ENCODE assay signal across 15 cellular contexts in the genomic region with DNA sequence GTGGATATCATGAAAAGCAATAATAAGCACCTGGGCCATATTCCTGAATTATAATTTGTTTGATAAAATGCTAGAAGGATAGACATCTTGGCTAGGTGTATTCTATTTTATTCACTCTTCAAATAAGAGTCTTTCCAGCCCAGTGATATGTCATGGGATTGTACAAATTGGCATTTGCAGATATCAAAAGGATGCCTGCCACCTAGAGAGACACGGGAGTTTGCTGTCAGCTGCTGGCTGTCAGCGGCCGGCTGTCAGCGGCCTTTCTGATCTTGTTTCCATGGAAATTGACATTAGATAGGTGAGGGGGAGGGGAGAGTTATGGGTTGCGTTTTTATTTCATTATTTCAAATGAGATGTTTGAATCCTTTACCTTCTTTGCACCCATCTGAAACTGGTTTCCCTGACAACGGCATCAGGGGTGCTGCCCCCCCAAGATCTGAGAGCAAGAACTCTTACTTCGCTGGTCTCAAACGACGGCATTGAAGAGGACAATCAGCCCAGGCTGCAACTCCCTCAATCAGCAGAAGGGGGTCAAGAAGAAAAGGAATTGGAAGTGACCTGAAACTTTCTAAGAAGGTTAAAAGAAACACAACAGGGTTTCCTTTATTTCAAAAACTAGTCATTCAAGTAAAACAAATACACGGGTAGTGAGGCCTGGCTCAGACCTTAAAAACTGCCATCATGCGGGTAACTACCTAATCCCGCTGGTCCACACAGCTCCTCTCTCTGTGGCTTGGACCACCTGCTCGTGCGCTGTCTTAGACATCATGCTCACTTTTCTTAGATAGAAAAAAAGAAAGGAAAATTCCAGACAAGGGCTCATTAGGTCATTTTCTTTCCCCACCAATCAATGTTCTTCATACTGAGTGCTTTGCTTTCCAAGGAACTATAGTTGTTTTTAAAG.
"Had no signal": no experiment of that assay in that cellular context is flagged by ENCODE, and none has a peak within 500 bp of the region (broad histone marks: within the 10 kb centered on the region; RNA-seq: fewer than 3 reads in every experiment).

No MANE protein-coding gene starts in this region.

- H3K4me1 Mint-ChIP-seq: activated CD4-positive, alpha-beta T cell treated with anti-CD3 and anti-CD28 coated beads for 36 hours; activated CD8-positive, alpha-beta memory T cell treated with anti-CD3 and anti-CD28 coated beads, Interleukin-2, amount 10 ng/mL, durations not matched to agents 7 days and 5 days; stimulated activated effector memory CD8-positive, alpha-beta T cell treated with anti-CD3 and anti-CD28 coated beads, Interleukin-12 subunit alpha, Interleukin-12 subunit beta, amount 100 ng/mL, for 72 hours had no signal

- H3K9me3 ChIP-seq: esophagus muscularis mucosa, pancreas, thoracic aorta had no signal

- H3K9me3 Mint-ChIP-seq: activated CD4-positive, alpha-beta memory T cell treated with anti-CD3 and anti-CD28 coated beads for 36 hours; activated naive CD4-positive, alpha-beta T cell treated with anti-CD3 and anti-CD28 coated beads for 36 hours; activated T-helper 2 cell treated with anti-CD3 and anti-CD28 coated beads, Interferon-gamma antibody, Interleukin-2, Interleukin-4, amounts not matched to agents 10 μg/mL and 5 μg/mL and 100 μg/mL, durations not matched to agents 14 hours and 24 hours and 36 hours; natural killer cell treated with Interleukin-12 subunit alpha and Interleukin-12 subunit beta and Interleukin-15 and Interleukin-18, amount 100 ng/mL, for 72 hours; stimulated activated effector memory CD8-positive, alpha-beta T cell treated with anti-CD3 and anti-CD28 coated beads, Interleukin-12 subunit alpha, Interleukin-12 subunit beta, amount 100 ng/mL, for 72 hours had no signal

- H3K36me3 ChIP-seq: esophagus muscularis mucosa, pancreas, thoracic aorta, WERI-Rb-1 had no signal

- H3K36me3 Mint-ChIP-seq: activated CD4-positive, alpha-beta memory T cell treated with anti-CD3 and anti-CD28 coated beads for 36 hours; activated CD8-positive, alpha-beta memory T cell treated with anti-CD3 and anti-CD28 coated beads, Interleukin-2, amount 10 ng/mL, durations not matched to agents 7 days and 5 days; natural killer cell treated with Interleukin-12 subunit alpha and Interleukin-12 subunit beta and Interleukin-15 and Interleukin-18, amount 100 ng/mL, for 72 hours; stimulated activated effector memory CD8-positive, alpha-beta T cell treated with anti-CD3 and anti-CD28 coated beads, Interleukin-12 subunit alpha, Interleukin-12 subunit beta, amount 100 ng/mL, for 72 hours had no signal

- ATAC-seq: activated CD4-positive, alpha-beta T cell treated with anti-CD3 and anti-CD28 coated beads for 36 hours; activated CD8-positive, alpha-beta memory T cell treated with anti-CD3 and anti-CD28 coated beads, Interleukin-2, amount 10 ng/mL, durations not matched to agents 7 days and 5 days; left ventricle myocardium superior; natural killer cell treated with Interleukin-12 subunit alpha and Interleukin-12 subunit beta and Interleukin-15 and Interleukin-18, amount 100 ng/mL, for 72 hours; pancreas; stimulated activated effector memory CD8-positive, alpha-beta T cell treated with anti-CD3 and anti-CD28 coated beads, Interleukin-12 subunit alpha, Interleukin-12 subunit beta, amount 100 ng/mL, for 72 hours had no signal

- H3K27ac Mint-ChIP-seq: activated CD4-positive, alpha-beta memory T cell treated with anti-CD3 and anti-CD28 coated beads for 36 hours; activated CD4-positive, alpha-beta T cell treated with anti-CD3 and anti-CD28 coated beads for 36 hours; activated CD8-positive, alpha-beta memory T cell treated with anti-CD3 and anti-CD28 coated beads, Interleukin-2, amount 10 ng/mL, durations not matched to agents 7 days and 5 days; activated naive CD4-positive, alpha-beta T cell treated with anti-CD3 and anti-CD28 coated beads for 36 hours; activated T-helper 2 cell treated with anti-CD3 and anti-CD28 coated beads, Interferon-gamma antibody, Interleukin-2, Interleukin-4, amounts not matched to agents 10 μg/mL and 5 μg/mL and 100 μg/mL, durations not matched to agents 14 hours and 24 hours and 36 hours; natural killer cell treated with Interleukin-12 subunit alpha and Interleukin-12 subunit beta and Interleukin-15 and Interleukin-18, amount 100 ng/mL, for 72 hours; stimulated activated effector memory CD8-positive, alpha-beta T cell treated with anti-CD3 and anti-CD28 coated beads, Interleukin-12 subunit alpha, Interleukin-12 subunit beta, amount 100 ng/mL, for 72 hours had no signal

- H3K4me3 ChIP-seq: coronary artery, esophagus muscularis mucosa, pancreas, thoracic aorta had no signal

- H3K4me1 ChIP-seq: esophagus muscularis mucosa, pancreas had no signal

- H3K27ac ChIP-seq: coronary artery, esophagus muscularis mucosa, pancreas, thoracic aorta, WERI-Rb-1 had no signal

- H3K4me3 Mint-ChIP-seq: activated CD4-positive, alpha-beta memory T cell treated with anti-CD3 and anti-CD28 coated beads for 36 hours; activated CD4-positive, alpha-beta T cell treated with anti-CD3 and anti-CD28 coated beads for 36 hours; activated CD8-positive, alpha-beta memory T cell treated with anti-CD3 and anti-CD28 coated beads, Interleukin-2, amount 10 ng/mL, durations not matched to agents 7 days and 5 days; activated naive CD4-positive, alpha-beta T cell treated with anti-CD3 and anti-CD28 coated beads for 36 hours; natural killer cell treated with Interleukin-12 subunit alpha and Interleukin-12 subunit beta and Interleukin-15 and Interleukin-18, amount 100 ng/mL, for 72 hours; stimulated activated effector memory CD8-positive, alpha-beta T cell treated with anti-CD3 and anti-CD28 coated beads, Interleukin-12 subunit alpha, Interleukin-12 subunit beta, amount 100 ng/mL, for 72 hours had no signal

- H3K27me3 Mint-ChIP-seq: activated CD4-positive, alpha-beta memory T cell treated with anti-CD3 and anti-CD28 coated beads for 36 hours; activated CD8-positive, alpha-beta memory T cell treated with anti-CD3 and anti-CD28 coated beads, Interleukin-2, amount 10 ng/mL, durations not matched to agents 7 days and 5 days; natural killer cell treated with Interleukin-12 subunit alpha and Interleukin-12 subunit beta and Interleukin-15 and Interleukin-18, amount 100 ng/mL, for 72 hours had no signal

- DNase-seq: activated CD4-positive, alpha-beta memory T cell treated with anti-CD3 and anti-CD28 coated beads for 36 hours; activated CD4-positive, alpha-beta T cell treated with anti-CD3 and anti-CD28 coated beads for 36 hours; activated CD8-positive, alpha-beta memory T cell treated with anti-CD3 and anti-CD28 coated beads, Interleukin-2, amount 10 ng/mL, durations not matched to agents 7 days and 5 days; activated naive CD4-positive, alpha-beta T cell treated with anti-CD3 and anti-CD28 coated beads for 36 hours; activated T-cell treated with anti-CD3 and anti-CD28 coated beads, Interleukin-2, amount 50 U/mL, for 1 hour; central memory CD4-positive, alpha-beta T cell; left ventricle myocardium superior; pancreas; WERI-Rb-1 had no signal

- H3K27me3 ChIP-seq: esophagus muscularis mucosa, pancreas had no signal
